8 cellular contexts compared by ENCODE assay signal in genomic region chr5:138212828-138213160, GRCh38. TPM values are rescaled to one million over a fixed set of nuclear protein-coding genes. Genes with fewer than 3 reads are reported as not detected.
DNase-seq lines count a peak whose midpoint lies in the region; ATAC-seq, FAIRE-seq and TF ChIP-seq lines count a peak whose summit lies in the region.

No MANE protein-coding gene starts in this region.

- 1% methylated on average over 8 of the region's 8 CpGs for WGBS in GM12878 (ENCODE audit: insufficient coverage, insufficient replicate concordance, low lambda C conversion rate, missing lambda C conversion rate)

- BruUV-seq in GM12878 (replicated peaks; lab: Mats Ljungman, UMichigan): TSS peak; percentile 80

- in situ Hi-C loops in GM12878 (cut with MboI): no loop called here

- H3K4me1 ChIP-seq in BLaER1 treated with 17β-estradiol and CSF1 and Interleukin-3, amounts not matched to agents 10 nM and 100 nM: peaks cover 15 to 25% (median 23%) of the 10 kb centered on the region in 10 experiments
- H3K4me1 ChIP-seq in GM12878 (ENCODE audit: control insufficient read depth, insufficient read depth, low read length): no peaks in the 10 kb centered on the region; the same call in 1 of the 2 replicates

- H2AFZ ChIP-seq in GM12878 (ENCODE audit: control insufficient read depth, low read depth, low read length): peak overlapping the region; percentile 90

- H3K9ac ChIP-seq in BLaER1 treated with 17β-estradiol and CSF1 and Interleukin-3, amounts not matched to agents 10 nM and 100 nM: peak overlapping the region; percentile 84 to 98 (median 92)
- H3K9ac ChIP-seq in GM12878 (ENCODE audit: control insufficient read depth, insufficient read depth, low read length): peak overlapping the region; percentile 82

- peak overlapping the region; percentile 76 to 92 (median 86); a peak in 21 of 22 replicates for H3K27ac ChIP-seq in BLaER1 treated with 17β-estradiol and CSF1 and Interleukin-3, amounts not matched to agents 10 nM and 100 nM
- peak overlapping the region; percentile 66 for H3K27ac ChIP-seq in GM12878 (ENCODE audit: control insufficient read depth, insufficient read depth)
- H3K27ac ChIP-seq in temporal lobe (ENCODE audit: low read depth, low read length): peak overlapping the region; percentile 24

- CTCF ChIA-PET in GM12878 (lab: Yijun Ruan, JAX): interaction anchor here (0.8 to 2.5 kb wide), 7 partner anchors 11 to 366 kb away, joined by 3 to 9 read pairs (median 5); partner anchors contain the start of genes CDC25C and KDM3B

- H3K36me3 ChIP-seq in BLaER1 treated with 17β-estradiol and CSF1 and Interleukin-3, amounts not matched to agents 10 nM and 100 nM: peaks cover 13 to 43% (median 38%) of the 10 kb centered on the region in 11 experiments
- H3K36me3 ChIP-seq in GM12878 (ENCODE audit: control insufficient read depth in 2 of 2, insufficient read depth in 2 of 2, low read length in 1 of 2): peaks cover 0 to 5% of the 10 kb centered on the region in 2 experiments; a peak in 1 of 4 replicates
- H3K36me3 ChIP-seq in kidney epithelial cell (ENCODE audit: control insufficient read depth, insufficient read depth, low read length): no peaks in the 10 kb centered on the region

- peaks cover 0 to 14% (median 6%) of the 10 kb centered on the region in 11 experiments; a peak in 10 of 22 replicates for H4K20me1 ChIP-seq in BLaER1 treated with 17β-estradiol and CSF1 and Interleukin-3, amounts not matched to agents 10 nM and 100 nM
- H4K20me1 ChIP-seq in GM12878 (ENCODE audit: control insufficient read depth, insufficient read depth): no peaks in the 10 kb centered on the region

- DNase-seq in GM12878 (ENCODE audit: low read depth, low spot score): no peak
- no peak for DNase-seq in kidney epithelial cell (ENCODE audit: low read depth)
- no peak for DNase-seq in NCI-H446 (lab: John Stamatoyannopoulos, UW)

- TF ChIP-seq POLR2A in GM12878 (IDR thresholded peaks at IDR 0.05; ENCODE audit: low read depth, low read length): no peak

- POLR2A ChIA-PET in GM12878 (lab: Charles Lee): interaction anchor here (0.5 to 2.2 kb wide), 7 partner anchors 10 to 346 kb away, joined by 4 to 9 read pairs (median 5); partner anchors contain the start of genes BRD8, CDC25C, EGR1 and KDM3B

- TF ChIP-seq CTCF in GM12878 (IDR thresholded peaks at IDR 0.05 in 2 of 3, conservative IDR thresholded peaks at IDR 0.05 in 1 of 3; ENCODE audit: control insufficient read depth in 2 of 3, extremely low read depth in 1 of 3, insufficient read depth in 1 of 3, low read depth in 3 of 3, low read length in 3 of 3) (no peak), kidney epithelial cell (IDR thresholded peaks at IDR 0.05; ENCODE audit: insufficient read depth, low read length, poor library complexity, severe bottlenecking) (no peak)

- no peaks in the 10 kb centered on the region for H3K9me3 ChIP-seq in BLaER1 treated with 17β-estradiol and CSF1 and Interleukin-3, amounts not matched to agents 10 nM and 100 nM (replicated peaks in 1 of 11)
- H3K9me3 ChIP-seq in GM12878 (replicated peaks; ENCODE audit: control insufficient read depth, insufficient read depth, low read length): no peaks in the 10 kb centered on the region

- H3K4me3 ChIP-seq in BLaER1 treated with 17β-estradiol and CSF1 and Interleukin-3, amounts not matched to agents 10 nM and 100 nM: peak overlapping the region; percentile 79 to 99 (median 96)
- peak overlapping the region; percentile 92 for H3K4me3 ChIP-seq in GM12878
- peak overlapping the region; percentile 99 for H3K4me3 ChIP-seq in kidney epithelial cell (ENCODE audit: low read depth, low read length)

- H3K79me2 ChIP-seq in GM12878 (ENCODE audit: control insufficient read depth, insufficient read depth, low read length): peaks cover 28% of the 10 kb centered on the region

- TF ChIP-seq EP300 in GM12878 (IDR thresholded peaks at IDR 0.05; ENCODE audit: borderline replicate concordance in 1 of 2, control insufficient read depth in 1 of 2, low read depth in 2 of 2, low read length in 2 of 2): no peak

- SMC1A ChIA-PET in GM12878 (lab: Charles Lee; ENCODE audit: uncharacterized antibody, unreplicated experiment): interaction anchor here (0.6 to 1.8 kb wide), 7 partner anchors 11 to 489 kb away, joined by 3 to 5 read pairs (median 3); partner anchors contain the start of gene KIF20A

- H3K4me2 ChIP-seq in BLaER1 treated with 17β-estradiol and CSF1 and Interleukin-3, amounts not matched to agents 10 nM and 100 nM: peak overlapping the region; percentile 84 to 96 (median 91)
- H3K4me2 ChIP-seq in GM12878 (ENCODE audit: control insufficient read depth, insufficient read depth): peak overlapping the region; percentile 39

- H3K27me3 ChIP-seq in BLaER1 treated with 17β-estradiol and CSF1 and Interleukin-3, amounts not matched to agents 10 nM and 100 nM: no peaks in the 10 kb centered on the region
- H3K27me3 ChIP-seq in GM12878 (replicated peaks in 1 of 2; ENCODE audit: control insufficient read depth in 2 of 2, insufficient read depth in 2 of 2, low read length in 1 of 2) (no peaks in the 10 kb centered on the region), kidney epithelial cell (ENCODE audit: control insufficient read depth, insufficient read depth, low read length) (no peaks in the 10 kb centered on the region)

- ATAC-seq in GM19328 (IDR thresholded peaks at IDR 0.05; ENCODE audit: unreplicated experiment): peak; percentile 23
- peak; percentile 9 for ATAC-seq in HG03575 (IDR thresholded peaks at IDR 0.05; ENCODE audit: extremely low read depth, insufficient number of reproducible peaks, low FRiP score, unreplicated experiment)
- ATAC-seq in GM12878: peak; percentile 48
- no peak for ATAC-seq in HG03457 (IDR thresholded peaks at IDR 0.05; ENCODE audit: unreplicated experiment)

- intact Hi-C loops in GM12878 (cut with micrococcal nuclease; ENCODE audit: unreplicated experiment): no loop called here

- RAD21 ChIA-PET in GM12878 (lab: Charles Lee; ENCODE audit: unreplicated experiment): interaction anchor here (1.0 to 2.2 kb wide), 5 partner anchors 34 to 314 kb away, joined by 3 to 12 read pairs (median 6); partner anchors contain the start of genes BRD8, CDC25C and KIF20A

- no peak for TF ChIP-seq RAD21 in GM12878 (IDR thresholded peaks at IDR 0.05; ENCODE audit: insufficient read depth, low read depth, low read length)

- FAIRE-seq in GM12878 (lab: Jason Lieb, UNC): no peak

RNA-seq across cellular contexts. Expression of gene CDC23, which starts 0.3 kb away (rescaled TPM):
- total RNA-seq in GM12878 (2013; cell fraction: nucleolus; rRNA removed): 59.0 and 71.9 TPM in 2 replicates
- total RNA-seq in GM12878 (2014; rRNA removed) (39.4 and 48.2 TPM in 2 replicates), GM12878 (2014; rRNA removed; fragmentation: Illumina TruSeq; extraction: Trizol) (42.9 and 43.3 TPM in 2 replicates), GM12878 (2021) (40.5 and 42.2 TPM in 2 replicates), kidney epithelial cell (23.8 and 27.0 TPM in 2 replicates), temporal lobe (22.4 TPM)
- polyA plus RNA-seq in GM12878 (2011; ENCODE audit: low read depth): 19.2 TPM
- polyA plus RNA-seq in GM12878 (2011; rRNA removed) (66.1 and 84.4 TPM in 2 replicates), GM12878 (2014; fragmentation: Illumina TruSeq; extraction: Trizol) (51.4 and 76.6 TPM in 2 replicates), GM12878 (2014; fragmentation: Nextera tagmentation; extraction: Ambion mirVana) (10 to 100 TPM; 45.7 to 61.7 TPM), GM12878 (2014; rRNA removed) (32.2 and 37.1 TPM in 2 replicates), GM12878 (2016; fragmentation: Nextera tagmentation; extraction: Ambion mirVana) (10 to 100 TPM; 59.2 to 59.3 TPM)
- 33.6 and 37.5 TPM in 2 replicates for polyA plus RNA-seq in GM12878 (2011; cell fraction: cytosol; rRNA removed)
- polyA plus RNA-seq in GM12878 (2011; cell fraction: nucleus; rRNA removed): 55.5 and 56.9 TPM in 2 replicates
- polyA plus RNA-seq in GM12878 (2012): 22.8 and 26.9 TPM in 2 replicates
- polyA minus RNA-seq in GM12878 (2011; rRNA and poly(A)+ RNA removed): 33.6 and 39.6 TPM in 2 replicates
- 10.6 and 14.1 TPM in 2 replicates for polyA minus RNA-seq in GM12878 (2011; cell fraction: cytosol; rRNA and poly(A)+ RNA removed)
- polyA minus RNA-seq in GM12878 (2011; cell fraction: nucleus; rRNA and poly(A)+ RNA removed): 34.3 and 49.7 TPM in 2 replicates

RNA-seq across cellular contexts. Expression of gene KIF20A, which starts 33.9 kb away (rescaled TPM):
- 35.1 and 39.2 TPM in 2 replicates for total RNA-seq in GM12878 (2013; cell fraction: nucleolus; rRNA removed)
- total RNA-seq in GM12878 (2014; rRNA removed) (45.4 and 47.2 TPM in 2 replicates), GM12878 (2014; rRNA removed; fragmentation: Illumina TruSeq; extraction: Trizol) (53.6 and 54.2 TPM in 2 replicates), GM12878 (2021) (42.0 and 45.8 TPM in 2 replicates), kidney epithelial cell (4.4 and 4.6 TPM in 2 replicates), temporal lobe (2.2 TPM)
- 14.9 TPM for polyA plus RNA-seq in GM12878 (2011; ENCODE audit: low read depth)
- polyA plus RNA-seq in GM12878 (2011; rRNA removed) (45.2 and 47.0 TPM in 2 replicates), GM12878 (2014; fragmentation: Illumina TruSeq; extraction: Trizol) (50.7 and 52.9 TPM in 2 replicates), GM12878 (2014; fragmentation: Nextera tagmentation; extraction: Ambion mirVana) (10 to 100 TPM; 20.7 to 27.2 TPM), GM12878 (2014; rRNA removed) (34.6 and 34.9 TPM in 2 replicates), GM12878 (2016; fragmentation: Nextera tagmentation; extraction: Ambion mirVana) (10 to 100 TPM; 56.2 to 61.9 TPM)
- polyA plus RNA-seq in GM12878 (2011; cell fraction: cytosol; rRNA removed): 39.8 and 40.7 TPM in 2 replicates
- polyA plus RNA-seq in GM12878 (2011; cell fraction: nucleus; rRNA removed): 80.6 and 95.7 TPM in 2 replicates
- polyA plus RNA-seq in GM12878 (2012): 16.1 and 20.9 TPM in 2 replicates
- polyA minus RNA-seq in GM12878 (2011; rRNA and poly(A)+ RNA removed): 90.1 and 111 TPM in 2 replicates
- 28.8 and 35.5 TPM in 2 replicates for polyA minus RNA-seq in GM12878 (2011; cell fraction: cytosol; rRNA and poly(A)+ RNA removed)
- polyA minus RNA-seq in GM12878 (2011; cell fraction: nucleus; rRNA and poly(A)+ RNA removed): 79.3 and 103 TPM in 2 replicates

RNA-seq across cellular contexts. Expression of gene BRD8, which starts 34.4 kb away (rescaled TPM):
- total RNA-seq in GM12878 (2013; cell fraction: nucleolus; rRNA removed): 99.9 and 100 TPM in 2 replicates
- total RNA-seq in GM12878 (2014; rRNA removed): 28.1 and 35.5 TPM in 2 replicates
- 28.4 and 30.3 TPM in 2 replicates for total RNA-seq in GM12878 (2014; rRNA removed; fragmentation: Illumina TruSeq; extraction: Trizol)
- total RNA-seq in GM12878 (2021): 33.4 and 40.9 TPM in 2 replicates
- polyA plus RNA-seq in GM12878 (2011; ENCODE audit: low read depth): 17.4 TPM
- 74.6 and 74.7 TPM in 2 replicates for polyA plus RNA-seq in GM12878 (2011; rRNA removed)
- polyA plus RNA-seq in GM12878 (2011; cell fraction: cytosol; rRNA removed): 36.7 and 43.4 TPM in 2 replicates
- 118 and 137 TPM in 2 replicates for polyA plus RNA-seq in GM12878 (2011; cell fraction: nucleus; rRNA removed)
- polyA plus RNA-seq in GM12878 (2012): 25.3 and 25.6 TPM in 2 replicates
- polyA plus RNA-seq in GM12878 (2014; fragmentation: Illumina TruSeq; extraction: Trizol): 48.1 and 75.0 TPM in 2 replicates
- polyA plus RNA-seq in GM12878 (2014; fragmentation: Nextera tagmentation; extraction: Ambion mirVana): 10 to 100 TPM; 35.2 to 52.6 TPM
- 32.7 and 37.8 TPM in 2 replicates for polyA plus RNA-seq in GM12878 (2014; rRNA removed)
- polyA plus RNA-seq in GM12878 (2016; fragmentation: Nextera tagmentation; extraction: Ambion mirVana): 10 to 100 TPM; 74.0 to 78.5 TPM
- 38.0 and 51.2 TPM in 2 replicates for polyA minus RNA-seq in GM12878 (2011; rRNA and poly(A)+ RNA removed)
- polyA minus RNA-seq in GM12878 (2011; cell fraction: cytosol; rRNA and poly(A)+ RNA removed): 14.2 and 16.0 TPM in 2 replicates
- polyA minus RNA-seq in GM12878 (2011; cell fraction: nucleus; rRNA and poly(A)+ RNA removed): 28.4 and 43.0 TPM in 2 replicates
- 21.2 and 21.5 TPM in 2 replicates for total RNA-seq in kidney epithelial cell
- total RNA-seq in temporal lobe: 44.5 TPM

Comparison
In these comparisons a context has a peak if more than half of its experiments do, and no peak if none do; other contexts are left out.
1. H3K27ac ChIP-seq: peak in every context shown above with its lines; median percentile 86 in BLaER1 treated with 17β-estradiol and CSF1 and Interleukin-3, amounts not matched to agents 10 nM and 100 nM; 66 in GM12878; 24 in temporal lobe.